In genomic region chr11:70413151-70413550, GRCh38 we compare ENCODE assay signal across 22 cellular contexts. TPM values are rescaled to one million over a fixed set of nuclear protein-coding genes. Genes with fewer than 3 reads are reported as not detected.
A peak's percentile ranks its signal among the peaks of the same experiment; 100 is the strongest.
DNase-seq lines count a peak whose midpoint lies in the region; ATAC-seq, FAIRE-seq and TF ChIP-seq lines count a peak whose summit lies in the region.
"Had no signal": no experiment of that assay in that cellular context is flagged by ENCODE, and none has a peak within 500 bp of the region (broad histone marks: within the 10 kb centered on the region; RNA-seq: fewer than 3 reads in every experiment).

No MANE protein-coding gene starts in this region.

- peaks cover 22% of the 10 kb centered on the region for H3K4me1 Mint-ChIP-seq in HFFc6 (ENCODE audit: low read depth)
- H3K4me1 Mint-ChIP-seq: B cell; CD4-positive, CD25-positive, alpha-beta regulatory T cell had no signal

- no peak overlapping the region for H3K23ac ChIP-seq in mesenchymal stem cell (ENCODE audit: low read length in 2 of 2)

- H2BK5ac ChIP-seq in mesenchymal stem cell (ENCODE audit: low read depth, low read length, poor library complexity, severe bottlenecking), result no peak overlapping the region

- intact Hi-C loops in adrenal gland (cut with DNase I) (no loop called here), ovary (cut with DNase I) (no loop called here)

- H3K4me1 ChIP-seq in adrenal gland (replicated peaks in 1 of 2) (peaks cover 0 to 7% of the 10 kb centered on the region in 2 donors), mesenchymal stem cell (ENCODE audit: control insufficient read depth, insufficient read depth, low read depth, low read length) (peaks cover 37% of the 10 kb centered on the region), ovary (ENCODE audit: insufficient read depth) (peaks cover 6% of the 10 kb centered on the region)
- H3K4me1 ChIP-seq: Caco-2 had no signal

- peaks cover 0 to 99% of the 10 kb centered on the region in 2 donors for H3K36me3 ChIP-seq in adrenal gland (replicated peaks in 1 of 2)
- H3K36me3 ChIP-seq in mesenchymal stem cell (ENCODE audit: control insufficient read depth in 1 of 2, insufficient read depth in 2 of 2, low read depth in 1 of 2, low read length in 2 of 2), result peaks cover 90 to 98% of the 10 kb centered on the region in 2 experiments
- H3K36me3 ChIP-seq in ovary, result no peaks in the 10 kb centered on the region
- H3K36me3 ChIP-seq: BLaER1 had no signal

- no peak overlapping the region for H3K18ac ChIP-seq in mesenchymal stem cell (ENCODE audit: low read depth in 1 of 2, low read length in 2 of 2)

- H3K27me3 ChIP-seq in adrenal gland (no peaks in the 10 kb centered on the region), mesenchymal stem cell (ENCODE audit: control insufficient read depth in 1 of 2, insufficient read depth in 1 of 2, low read length in 2 of 2) (no peaks in the 10 kb centered on the region), ovary (no peaks in the 10 kb centered on the region)
- H3K27me3 ChIP-seq: BLaER1 had no signal

- H3K9me3 Mint-ChIP-seq in HFFc6, result no peaks in the 10 kb centered on the region
- H3K9me3 Mint-ChIP-seq: CD4-positive, CD25-positive, alpha-beta regulatory T cell; CD8-positive, alpha-beta T cell had no signal

- no peak overlapping the region for H3K9ac ChIP-seq in mesenchymal stem cell (ENCODE audit: low read length)
- H3K9ac ChIP-seq: BLaER1, GM23248 had no signal

- 27 to 76% (median 55%) methylated on average over 2 to 10 of the region's 10 CpGs for WGBS in adrenal gland, 4 donors
- WGBS in mesenchymal stem cell, result 97% methylated on average over 10 of the region's 10 CpGs
- 11 to 32% (median 17%) methylated on average over 10 of the region's 10 CpGs for WGBS in ovary, 3 donors

- no peak overlapping the region for H2AFZ ChIP-seq in mesenchymal stem cell (ENCODE audit: low read depth, low read length)
- H2AFZ ChIP-seq: GM23248 had no signal

- peaks cover 8% of the 10 kb centered on the region for H3K27me3 Mint-ChIP-seq in HFFc6 (ENCODE audit: insufficient read depth)
- H3K27me3 Mint-ChIP-seq: CD4-positive, CD25-positive, alpha-beta regulatory T cell had no signal

- H3K4me2 ChIP-seq in mesenchymal stem cell (ENCODE audit: low read length, poor library complexity, severe bottlenecking), result no peak overlapping the region
- H3K4me2 ChIP-seq: BLaER1 had no signal

- peaks cover 61% of the 10 kb centered on the region for H3K36me3 Mint-ChIP-seq in HFFc6 (ENCODE audit: low read depth)
- H3K36me3 Mint-ChIP-seq: CD4-positive, CD25-positive, alpha-beta regulatory T cell; CD8-positive, alpha-beta T cell had no signal

- H3K4me3 ChIP-seq in adrenal gland (no peak overlapping the region), mesenchymal stem cell (ENCODE audit: insufficient read depth in 1 of 2, low read depth in 1 of 2, low read length in 2 of 2) (no peak overlapping the region), ovary (no peak overlapping the region)
- H3K4me3 ChIP-seq: BLaER1, GM23248 had no signal

- H3K4me3 Mint-ChIP-seq in HFFc6, result no peak overlapping the region
- H3K4me3 Mint-ChIP-seq: B cell; CD4-positive, CD25-positive, alpha-beta regulatory T cell; CD8-positive, alpha-beta T cell had no signal

- no peak for DNase-seq in HFFc6
- peak in 4 of 7 donors; percentile 58 to 69 (median 64) for DNase-seq in adrenal gland
- no peak for DNase-seq in mesenchymal stem cell
- peak; percentile 40 to 87 (median 72) for DNase-seq in ovary
- no peak for DNase-seq in HTR-8/SVneo (ENCODE audit: insufficient read length, low spot score)
- DNase-seq: Caco-2; CD4-positive, CD25-positive, alpha-beta regulatory T cell; CD8-positive, alpha-beta T cell; DMS153; DND-41; GM23248; H7; HCEC 1CT had no signal

- H3K9me3 ChIP-seq in adrenal gland (replicated peaks in 1 of 3), result no peaks in the 10 kb centered on the region
- no peaks in the 10 kb centered on the region for H3K9me3 ChIP-seq in mesenchymal stem cell (ENCODE audit: control insufficient read depth, low read length)
- H3K9me3 ChIP-seq in ovary, result no peaks in the 10 kb centered on the region
- H3K9me3 ChIP-seq: BLaER1, Caco-2 had no signal

- no peak for ATAC-seq in HG03095 (IDR thresholded peaks at IDR 0.05; ENCODE audit: unreplicated experiment)
- no peak for ATAC-seq in HG02973 (IDR thresholded peaks at IDR 0.05; ENCODE audit: unreplicated experiment)
- ATAC-seq in GM21447 (IDR thresholded peaks at IDR 0.05; ENCODE audit: unreplicated experiment), result no peak
- ATAC-seq: CD8-positive, alpha-beta T cell had no signal

- H3K14ac ChIP-seq in mesenchymal stem cell (ENCODE audit: low read length in 2 of 2), result no peak overlapping the region

- no peak overlapping the region for H2BK120ac ChIP-seq in mesenchymal stem cell (ENCODE audit: low read depth, low read length)

- peaks cover 45% of the 10 kb centered on the region for H3K79me1 ChIP-seq in mesenchymal stem cell (replicated peaks; ENCODE audit: low read length, poor library complexity, severe bottlenecking)

- TF ChIP-seq CTCF in HFFc6 (IDR thresholded peaks at IDR 0.05) (no peak), adrenal gland (IDR thresholded peaks at IDR 0.05) (no peak), ovary (IDR thresholded peaks at IDR 0.05) (no peak)

- no peak for TF ChIP-seq EP300 in ovary (IDR thresholded peaks at IDR 0.05)

- H3K27ac ChIP-seq in adrenal gland (no peak overlapping the region), mesenchymal stem cell (ENCODE audit: low read length, poor library complexity, severe bottlenecking) (no peak overlapping the region), ovary (peak overlapping the region in 1 of 2 donors; percentile 29)
- H3K27ac ChIP-seq: BLaER1, C4-2B, GM23248 had no signal

- no peak overlapping the region for H4K91ac ChIP-seq in mesenchymal stem cell (ENCODE audit: low read length)

- H3K4ac ChIP-seq in mesenchymal stem cell (ENCODE audit: low read depth in 1 of 2, low read length in 2 of 2), result no peak overlapping the region

- H2BK12ac ChIP-seq in mesenchymal stem cell (ENCODE audit: low read length in 2 of 2), result no peak overlapping the region

- H4K8ac ChIP-seq in mesenchymal stem cell (ENCODE audit: low read length), result no peak overlapping the region

- H3K27ac Mint-ChIP-seq in HFFc6, result peak overlapping the region; percentile 33; the same call in 1 of the 2 replicates
- H3K27ac Mint-ChIP-seq: B cell; CD4-positive, CD25-positive, alpha-beta regulatory T cell; CD8-positive, alpha-beta T cell had no signal

- H2BK15ac ChIP-seq in mesenchymal stem cell (ENCODE audit: low read depth, poor library complexity, severe bottlenecking), result no peak overlapping the region

- TF ChIP-seq POLR2A in adrenal gland (IDR thresholded peaks at IDR 0.05) (no peak), ovary (IDR thresholded peaks at IDR 0.05) (no peak)

- peak overlapping the region; percentile 10 for H2AK5ac ChIP-seq in mesenchymal stem cell (ENCODE audit: low read length, severe bottlenecking)

- no peak for FAIRE-seq in HTR-8/SVneo (lab: Jason Lieb, UNC)
- FAIRE-seq: G401.6, GM12892, H1 had no signal

RNA-seq across cellular contexts. Expression of gene CTTN, which starts 14.8 kb away (rescaled TPM):
- total RNA-seq in HFFc6 (2021; fragmentation: NEBNext Ultra II Directional; extraction: Animal tissue kit (Norgen Biotek cat#: 25700)), result 100 to 1,000 TPM; 365 to 411 (median 374) TPM
- total RNA-seq in adrenal gland (100 to 1,000 TPM; 190 to 419 (median 311) TPM), ovary (100 to 1,000 TPM; 197 to 321 (median 207) TPM)
- polyA plus RNA-seq in adrenal gland (100 to 1,000 TPM; 157 to 333 (median 254) TPM), ovary (100 to 1,000 TPM; 129 to 131 TPM)
- 258 TPM for polyA plus RNA-seq in mesenchymal stem cell (2013, experiment 1 of 2)
- 243 TPM for polyA plus RNA-seq in mesenchymal stem cell (2013, experiment 2 of 2)
- total RNA-seq: B cell had no signal

Comparison
In these comparisons a context has a peak if more than half of its experiments do, and no peak if none do; other contexts are left out.
1. DNase-seq: peak in adrenal gland (4 of 7) and ovary (5 of 5); none in HFFc6 (single experiment), mesenchymal stem cell (single experiment) and HTR-8/SVneo (single experiment).